Comparison of ENCODE assay signal across 13 cellular contexts in the genomic region with DNA sequence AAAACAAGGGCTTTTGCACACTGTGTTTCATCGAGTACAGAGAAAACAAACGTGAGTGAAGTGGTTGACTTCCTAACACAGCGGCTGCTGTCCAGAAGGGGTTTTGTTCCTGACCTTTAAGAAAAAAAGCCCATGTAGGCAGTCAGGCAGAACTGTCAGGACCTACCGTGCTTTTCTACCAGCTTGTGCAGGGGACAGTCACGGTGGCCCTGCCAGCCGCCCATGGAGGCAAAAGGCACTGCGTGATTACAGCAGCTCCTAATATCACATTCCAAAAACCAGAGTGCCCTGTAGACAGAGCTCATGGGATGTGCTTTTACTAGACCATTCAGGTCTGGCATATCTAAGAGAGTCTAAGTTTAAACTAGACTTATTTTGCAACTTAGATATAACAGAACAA. TPM values are rescaled to one million over a fixed set of nuclear protein-coding genes. Genes with fewer than 3 reads are reported as not detected.
DNase-seq lines count a peak whose midpoint lies in the region; ATAC-seq, FAIRE-seq and TF ChIP-seq lines count a peak whose summit lies in the region.
"Had no signal": no experiment of that assay in that cellular context is flagged by ENCODE, and none has a peak within 500 bp of the region (broad histone marks: within the 10 kb centered on the region; RNA-seq: fewer than 3 reads in every experiment).

No MANE protein-coding gene starts in this region.

- TF ChIP-seq POLR2A in esophagus muscularis mucosa (IDR thresholded peaks at IDR 0.05; ENCODE audit: low read depth) (no peak), GM12892 (IDR thresholded peaks at IDR 0.05; ENCODE audit: low read depth, low read length) (no peak; the same call in 1 of the 2 replicates)

- no peak for FAIRE-seq in GM12892 (lab: Jason Lieb, UNC)
- FAIRE-seq: frontal cortex had no signal

- H2AFZ ChIP-seq in GM23338, result no peak overlapping the region
- H2AFZ ChIP-seq: GM23248 had no signal

- peak; percentile 38 for ATAC-seq in GM23338
- no peak for ATAC-seq in stimulated activated naive B cell treated with anti-CD40 and anti-IgM and Interleukin-4, amounts not matched to agents 10 μg/mL and 1 μg/mL and 100 μg/mL, for 72 hours (replicated peaks)

- TF ChIP-seq CTCF in GM23338 (conservative IDR thresholded peaks at IDR 0.05; ENCODE audit: low read depth in 2 of 2) (no peak), esophagus muscularis mucosa (IDR thresholded peaks at IDR 0.05) (no peak)

- no peaks in the 10 kb centered on the region for H3K9me3 ChIP-seq in esophagus muscularis mucosa
- H3K9me3 ChIP-seq: tibial artery had no signal

- 0 out of 2 replicates have a peak, but pooled peaks cover 4% of the 10 kb centered on the region for H3K36me3 ChIP-seq in GM23338 (ENCODE audit: insufficient read depth)
- peaks cover 72 to 91% (median 86%) of the 10 kb centered on the region in 4 donors for H3K36me3 ChIP-seq in esophagus muscularis mucosa

- H3F3A ChIP-seq in GM23338 (replicated peaks; ENCODE audit: low read depth), result no peaks in the 10 kb centered on the region

- H3K27me3 Mint-ChIP-seq in activated CD4-positive, alpha-beta T cell treated with anti-CD3 and anti-CD28 coated beads, Interleukin-2, amount 10 ng/mL, durations not matched to agents 7 days and 5 days, result no peaks in the 10 kb centered on the region
- H3K27me3 Mint-ChIP-seq in GM23338 (ENCODE audit: insufficient read depth, low read depth, poor library complexity), result peaks cover 13% of the 10 kb centered on the region
- no peaks in the 10 kb centered on the region for H3K27me3 Mint-ChIP-seq in stimulated activated naive B cell treated with anti-CD40 and anti-IgM and Interleukin-4, amounts not matched to agents 10 μg/mL and 1 μg/mL and 100 μg/mL, for 72 hours

- H3K9me3 Mint-ChIP-seq in activated CD4-positive, alpha-beta T cell treated with anti-CD3 and anti-CD28 coated beads, Interleukin-2, amount 10 ng/mL, durations not matched to agents 7 days and 5 days, result no peaks in the 10 kb centered on the region
- H3K9me3 Mint-ChIP-seq in GM23338, result no peaks in the 10 kb centered on the region
- H3K9me3 Mint-ChIP-seq in stimulated activated naive B cell treated with anti-CD40 and anti-IgM and Interleukin-4, amounts not matched to agents 10 μg/mL and 1 μg/mL and 100 μg/mL, for 72 hours, result no peaks in the 10 kb centered on the region

- peaks cover 86% of the 10 kb centered on the region for H3K36me3 Mint-ChIP-seq in activated CD4-positive, alpha-beta T cell treated with anti-CD3 and anti-CD28 coated beads, Interleukin-2, amount 10 ng/mL, durations not matched to agents 7 days and 5 days (ENCODE audit: low read depth)
- 0 out of 3 replicates have a peak, but pooled peaks cover 3% of the 10 kb centered on the region for H3K36me3 Mint-ChIP-seq in GM23338 (ENCODE audit: low read depth)
- peaks cover 50 to 80% of the 10 kb centered on the region in 2 donors for H3K36me3 Mint-ChIP-seq in stimulated activated naive B cell treated with anti-CD40 and anti-IgM and Interleukin-4, amounts not matched to agents 10 μg/mL and 1 μg/mL and 100 μg/mL, for 72 hours

- H3K27ac ChIP-seq in GM23338 (ENCODE audit: low read depth), result no peak overlapping the region
- H3K27ac ChIP-seq in esophagus muscularis mucosa (replicated peaks in 1 of 4), result peak overlapping the region; percentile 45 to 57 (median 51)
- H3K27ac ChIP-seq: GM23248 had no signal

- CTCF ChIA-PET in activated CD4-positive, alpha-beta T cell treated with anti-CD3 and anti-CD28 coated beads, Interleukin-2, amount 10 ng/mL, durations not matched to agents 7 days and 5 days (lab: Charles Lee), result interaction anchor here (1.1 to 3.3 kb wide), 6 partner anchors 9 to 80 kb away, joined by 3 to 18 read pairs (median 6); no protein-coding TSS in a partner anchor

- no peak overlapping the region for H3K4me3 Mint-ChIP-seq in activated CD4-positive, alpha-beta T cell treated with anti-CD3 and anti-CD28 coated beads, Interleukin-2, amount 10 ng/mL, durations not matched to agents 7 days and 5 days
- peak overlapping the region; percentile 54; the same call in 2 of the 3 replicates for H3K4me3 Mint-ChIP-seq in GM23338
- H3K4me3 Mint-ChIP-seq in stimulated activated naive B cell treated with anti-CD40 and anti-IgM and Interleukin-4, amounts not matched to agents 10 μg/mL and 1 μg/mL and 100 μg/mL, for 72 hours, result peak overlapping the region; percentile 31 to 52

- peaks cover 21% of the 10 kb centered on the region for H3K4me1 ChIP-seq in GM23338 (ENCODE audit: insufficient read depth)
- peaks cover 12 to 60% (median 49%) of the 10 kb centered on the region in 4 donors for H3K4me1 ChIP-seq in esophagus muscularis mucosa

- H4K20me1 ChIP-seq in GM23338 (replicated peaks; ENCODE audit: insufficient read depth), result no peaks in the 10 kb centered on the region

- intact Hi-C loops in esophagus muscularis mucosa (cut with DNase I), result no loop called here

- H3K4me3 ChIP-seq in GM23338 (no peak overlapping the region), esophagus muscularis mucosa (no peak overlapping the region)
- H3K4me3 ChIP-seq: GM23248, tibial artery had no signal

- no peaks in the 10 kb centered on the region for H3K27me3 ChIP-seq in GM23338 (ENCODE audit: insufficient read depth)
- H3K27me3 ChIP-seq in esophagus muscularis mucosa, result no peaks in the 10 kb centered on the region
- H3K27me3 ChIP-seq: tibial artery had no signal

- no peaks in the 10 kb centered on the region for H3K79me2 ChIP-seq in GM23338 (replicated peaks; ENCODE audit: insufficient read depth)

- peak overlapping the region; percentile 74 for H3K4me2 ChIP-seq in GM23338

- no peaks in the 10 kb centered on the region for H3K9me2 ChIP-seq in GM23338 (ENCODE audit: insufficient read depth)

- peak overlapping the region; percentile 13 for H3K27ac Mint-ChIP-seq in activated CD4-positive, alpha-beta T cell treated with anti-CD3 and anti-CD28 coated beads, Interleukin-2, amount 10 ng/mL, durations not matched to agents 7 days and 5 days
- no peak overlapping the region for H3K27ac Mint-ChIP-seq in GM23338
- peak overlapping the region; percentile 85 for H3K27ac Mint-ChIP-seq in stimulated activated naive B cell treated with anti-CD40 and anti-IgM and Interleukin-4, amounts not matched to agents 10 μg/mL and 1 μg/mL and 100 μg/mL, for 72 hours

- 92% methylated on average over 7 of the region's 7 CpGs for WGBS in esophagus muscularis mucosa

- POLR2A ChIA-PET in activated CD4-positive, alpha-beta T cell treated with anti-CD3 and anti-CD28 coated beads, Interleukin-2, amount 10 ng/mL, durations not matched to agents 7 days and 5 days (lab: Charles Lee), result interaction anchor here (0.5 kb wide), 1 partner anchor 9 kb away, joined by 5 read pairs; no protein-coding TSS in a partner anchor

- DNase-seq in activated CD4-positive, alpha-beta T cell treated with anti-CD3 and anti-CD28 coated beads, Interleukin-2, amount 10 ng/mL, durations not matched to agents 7 days and 5 days, result no peak
- DNase-seq in activated CD4-positive, alpha-beta T cell treated with anti-CD3 and anti-CD28 coated beads for 4 hours, result no peak
- DNase-seq in GM23338 (ENCODE audit: low spot score) (no peak), esophagus muscularis mucosa (ENCODE audit: extremely low spot score) (no peak), NCI-H748 (lab: John Stamatoyannopoulos, UW; ENCODE audit: unreplicated experiment) (no peak), GM12892 (ENCODE audit: insufficient read length) (no peak), HuH-7.5 (ENCODE audit: low spot score) (no peak)
- no peak for DNase-seq in stimulated activated naive B cell treated with anti-CD40 and anti-IgM and Interleukin-4, amounts not matched to agents 10 μg/mL and 1 μg/mL and 100 μg/mL, for 72 hours
- DNase-seq: DMS53, GM23248, kidney glomerular epithelial cell had no signal

- peaks cover 83% of the 10 kb centered on the region for H3K4me1 Mint-ChIP-seq in activated CD4-positive, alpha-beta T cell treated with anti-CD3 and anti-CD28 coated beads, Interleukin-2, amount 10 ng/mL, durations not matched to agents 7 days and 5 days
- peaks cover 29% of the 10 kb centered on the region for H3K4me1 Mint-ChIP-seq in GM23338
- peaks cover 35 to 74% of the 10 kb centered on the region in 2 donors for H3K4me1 Mint-ChIP-seq in stimulated activated naive B cell treated with anti-CD40 and anti-IgM and Interleukin-4, amounts not matched to agents 10 μg/mL and 1 μg/mL and 100 μg/mL, for 72 hours

- TF ChIP-seq EP300 in esophagus muscularis mucosa (IDR thresholded peaks at IDR 0.05), result no peak

TF ChIP-seq in GM23338, 12 proteins besides CTCF, POLR2A, EP300 and RAD21 (continues in another document):
- TF ChIP-seq, protein P1, sequence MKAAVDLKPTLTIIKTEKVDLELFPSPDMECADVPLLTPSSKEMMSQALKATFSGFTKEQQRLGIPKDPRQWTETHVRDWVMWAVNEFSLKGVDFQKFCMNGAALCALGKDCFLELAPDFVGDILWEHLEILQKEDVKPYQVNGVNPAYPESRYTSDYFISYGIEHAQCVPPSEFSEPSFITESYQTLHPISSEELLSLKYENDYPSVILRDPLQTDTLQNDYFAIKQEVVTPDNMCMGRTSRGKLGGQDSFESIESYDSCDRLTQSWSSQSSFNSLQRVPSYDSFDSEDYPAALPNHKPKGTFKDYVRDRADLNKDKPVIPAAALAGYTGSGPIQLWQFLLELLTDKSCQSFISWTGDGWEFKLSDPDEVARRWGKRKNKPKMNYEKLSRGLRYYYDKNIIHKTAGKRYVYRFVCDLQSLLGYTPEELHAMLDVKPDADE (IDR thresholded peaks at IDR 0.05), result no peak

RNA-seq across cellular contexts. Expression of a gene that starts 12.2 kb away (rescaled TPM):
- 10 to 100 TPM; 41.8 to 43.9 TPM for total RNA-seq in activated CD4-positive, alpha-beta T cell treated with anti-CD3 and anti-CD28 coated beads, Interleukin-2, amount 10 ng/mL, durations not matched to agents 7 days and 5 days
- total RNA-seq in GM23338 (2014; rRNA removed; shearing (Covaris generic)), result 2.3 and 4.4 TPM in 2 replicates
- 2.1 and 3.3 TPM in 2 replicates for polyA plus RNA-seq in GM23338 (2016; fragmentation: Nextera tagmentation; extraction: Ambion mirVana)
- total RNA-seq in esophagus muscularis mucosa, result 10 to 100 TPM; 21.0 to 54.3 (median 29.8) TPM
- 172 TPM for polyA plus RNA-seq in GM12892 (2012; ENCODE audit: missing spikeins)
